In genomic region chr14:100065161-100065871, GRCh38 we compare ENCODE assay signal across 8 cellular contexts. TPM values are rescaled to one million over a fixed set of nuclear protein-coding genes. Genes with fewer than 3 reads are reported as not detected.
DNase-seq lines count a peak whose midpoint lies in the region; ATAC-seq and TF ChIP-seq lines count a peak whose summit lies in the region.

Gene EVL (plus strand): TSS chr14:100065422. CDS start chr14:100065501, 79 bp downstream.

- in situ Hi-C loops in GM13976 (cut with MboI; ENCODE audit: low sequenced_read_pairs, unreplicated experiment): no loop called here

- no peak within 1 kb of the TSS for H3K4me3 Mint-ChIP-seq in HFFc6

- peak; percentile 67 for DNase-seq in GM13976 (ENCODE audit: low spot score)
- DNase-seq in NOMO-1 (lab: John Stamatoyannopoulos, UW; ENCODE audit: unreplicated experiment in 2 of 2): peak; percentile 75 to 79
- peak; percentile 57 to 72 for DNase-seq in activated T-helper 1 cell treated with anti-CD3 and anti-CD28 coated beads, Interleukin-2, amount 50 U/mL, for 16 hours (ENCODE audit: low read depth in 1 of 2, low spot score in 1 of 2)
- DNase-seq in left ventricle myocardium superior: peak; percentile 58
- peak; percentile 87 for DNase-seq in stimulated activated CD4-positive, alpha-beta T cell treated with anti-CD3 and anti-CD28 coated beads, Interleukin-1b, Interleukin-23, amount 100 ng/mL, for 48 hours
- DNase-seq in SK-N-DZ (ENCODE audit: low spot score): no peak
- no peak for DNase-seq in HFFc6

- H3K27me3 Mint-ChIP-seq in HFFc6 (ENCODE audit: insufficient read depth): peaks cover 9% of the 10 kb centered on the region

- no peak within 1 kb of the TSS for H3K27ac Mint-ChIP-seq in HFFc6

- intact Hi-C loops in left ventricle myocardium superior (cut with micrococcal nuclease): no loop called here

- peaks cover 11% of the 10 kb centered on the region for H3K4me1 Mint-ChIP-seq in HFFc6 (ENCODE audit: low read depth)

- ATAC-seq in HG02588 (IDR thresholded peaks at IDR 0.05; ENCODE audit: unreplicated experiment) (peak; percentile 40), left ventricle myocardium superior (peak; percentile 65)

- H3K36me3 Mint-ChIP-seq in HFFc6 (ENCODE audit: low read depth): no peaks in the 10 kb centered on the region; the same call in 1 of the 2 replicates

- H3K9me3 Mint-ChIP-seq in HFFc6: no peaks in the 10 kb centered on the region

- no peak for TF ChIP-seq CTCF in GM13976 (IDR thresholded peaks at IDR 0.05; ENCODE audit: borderline replicate concordance, control extremely low read depth, extremely low read depth, insufficient read depth, missing control alignments)
- TF ChIP-seq CTCF in HFFc6 (IDR thresholded peaks at IDR 0.05): no peak

RNA-seq across cellular contexts. Expression of gene EVL, which starts in this region (rescaled TPM):
- total RNA-seq in left ventricle myocardium superior: 54.4 TPM
- polyA plus RNA-seq in SK-N-DZ (2014; cell fraction: cytosol; rRNA removed): 39.7 and 44.9 TPM in 2 replicates
- polyA plus RNA-seq in SK-N-DZ (2014; cell fraction: nucleus; rRNA removed): 110 and 158 TPM in 2 replicates
- total RNA-seq in HFFc6 (2021; fragmentation: NEBNext Ultra II Directional; extraction: Animal tissue kit (Norgen Biotek cat#: 25700)): 1 to 10 TPM; 1.2 to 4.8 (median 2.0) TPM

Comparison
In these comparisons a context has a peak if more than half of its experiments do, and no peak if none do; other contexts are left out.
1. DNase-seq: peak in GM13976 (single experiment), NOMO-1 (2 of 2), activated T-helper 1 cell treated with anti-CD3 and anti-CD28 coated beads, Interleukin-2, amount 50 U/mL, for 16 hours (2 of 2), left ventricle myocardium superior (single experiment) and stimulated activated CD4-positive, alpha-beta T cell treated with anti-CD3 and anti-CD28 coated beads, Interleukin-1b, Interleukin-23, amount 100 ng/mL, for 48 hours (single experiment); none in SK-N-DZ (single experiment) and HFFc6 (single experiment).